In genomic region chr10:91135113-91135512, GRCh38 we compare ENCODE assay signal across 28 cellular contexts.
DNase-seq lines count a peak whose midpoint lies in the region; ATAC-seq, FAIRE-seq and TF ChIP-seq lines count a peak whose summit lies in the region.
"Had no signal": no experiment of that assay in that cellular context is flagged by ENCODE, and none has a peak within 500 bp of the region (broad histone marks: within the 10 kb centered on the region; RNA-seq: fewer than 3 reads in every experiment).

No MANE protein-coding gene starts in this region.

- H4K91ac ChIP-seq in H1 (replicated peaks; ENCODE audit: insufficient read length, low read length) = no peak overlapping the region

- peaks cover 13% of the 10 kb centered on the region; the same call in 2 of the 3 replicates for H3K4me1 Mint-ChIP-seq in GM23338
- H3K4me1 Mint-ChIP-seq: CD14-positive monocyte; CD4-positive, CD25-positive, alpha-beta regulatory T cell; CD8-positive, alpha-beta memory T cell had no signal

- no peak overlapping the region for H3K14ac ChIP-seq in H1 (ENCODE audit: insufficient read length)

- FAIRE-seq in H1 (lab: Jason Lieb, UNC) = no peak
- FAIRE-seq: A204.1, GM12878, GM12892, GM18507, GM19239 had no signal

- DNase-seq in DND-41 (no peak), GM23338 (ENCODE audit: low spot score) (no peak), SK-N-MC (ENCODE audit: low read depth, low spot score) (no peak), H1 (ENCODE audit: low read depth in 1 of 2, low spot score in 2 of 2) (no peak), EL (no peak), activated gamma-delta T cell (lab: John Stamatoyannopoulos, UW) (no peak), lower leg skin (ENCODE audit: low spot score in 2 of 2) (no peak)
- DNase-seq: 8988T; ACHN; BE2C; C1 segment of cervical spinal cord; CD4-positive, alpha-beta memory T cell; CD4-positive, CD25-positive, alpha-beta regulatory T cell; CD8-positive, alpha-beta memory T cell; COR-L47; DMS 273 treated with DMSO at 0.1 percent for 48 hours; DMS153; DMS53; DMS79; GDM1 had no signal

- H3K9me3 ChIP-seq in DND-41 (ENCODE audit: insufficient read depth, low read length, severe bottlenecking) = no peaks in the 10 kb centered on the region
- H3K9me3 ChIP-seq in SK-N-MC (ENCODE audit: low read depth, low read length) = no peaks in the 10 kb centered on the region
- no peaks in the 10 kb centered on the region for H3K9me3 ChIP-seq in H1 (ENCODE audit: insufficient read depth in 2 of 2, low read depth in 1 of 2, low read length in 1 of 2)
- H3K9me3 ChIP-seq: BE2C, BLaER1 had no signal

- TF ChIP-seq POLR2A in H1 (IDR thresholded peaks at IDR 0.05; ENCODE audit: control extremely low read depth in 1 of 2, low read depth in 2 of 2, low read length in 2 of 2) (no peak), lower leg skin (IDR thresholded peaks at IDR 0.05) (no peak)

- H3K18ac ChIP-seq in H1 (ENCODE audit: extremely low read depth, low read length) = no peak overlapping the region

- H2AFZ ChIP-seq in DND-41 (ENCODE audit: low read depth, low read length) (0 out of 2 replicates have a peak overlapping the region, but pooled peaks have one; percentile 2), GM23338 (peak overlapping the region; percentile 49), H1 (ENCODE audit: low read length) (peak overlapping the region; percentile 19; the same call in 1 of the 2 replicates)

- H3K23ac ChIP-seq in H1 (ENCODE audit: insufficient read length) = no peak overlapping the region

- H3K27me3 Mint-ChIP-seq in GM23338 (ENCODE audit: insufficient read depth, low read depth, poor library complexity) = peaks cover 1% of the 10 kb centered on the region

- no peak overlapping the region for H3K4me2 ChIP-seq in DND-41 (ENCODE audit: insufficient read depth, low read length)
- H3K4me2 ChIP-seq in GM23338 = no peak overlapping the region
- H3K4me2 ChIP-seq in H1 (ENCODE audit: insufficient read depth in 1 of 2, low read depth in 2 of 2, low read length in 2 of 2) = no peak overlapping the region
- H3K4me2 ChIP-seq: BLaER1 had no signal

- no peak overlapping the region for H4K5ac ChIP-seq in H1 (ENCODE audit: insufficient read length, low read depth, low read length)

- intact Hi-C loops in lower leg skin (cut with DNase I; ENCODE audit: low total_unique reads) = no loop called here

- ATAC-seq in DND-41 (ENCODE audit: insufficient read depth, low read depth) (no peak), GM23338 (no peak; the same call in 2 of the 3 replicates), GM21529 (IDR thresholded peaks at IDR 0.05; ENCODE audit: unreplicated experiment) (no peak)
- ATAC-seq: GM12878 had no signal

- H2BK5ac ChIP-seq in H1 (ENCODE audit: low read depth, low read length) = no peak overlapping the region

- no peak overlapping the region for H3K56ac ChIP-seq in H1 (replicated peaks; ENCODE audit: insufficient read length, low read depth, low read length)

- no peaks in the 10 kb centered on the region for H3K36me3 ChIP-seq in DND-41 (ENCODE audit: insufficient read depth, low read length)
- H3K36me3 ChIP-seq in GM23338 (ENCODE audit: insufficient read depth) = no peaks in the 10 kb centered on the region
- no peaks in the 10 kb centered on the region for H3K36me3 ChIP-seq in SK-N-MC (ENCODE audit: insufficient read depth, low read length)
- no peaks in the 10 kb centered on the region for H3K36me3 ChIP-seq in H1 (ENCODE audit: control insufficient read depth in 2 of 4, insufficient read depth in 4 of 4, low read length in 3 of 4)
- H3K36me3 ChIP-seq: BE2C, BLaER1 had no signal

- H4K20me1 ChIP-seq in DND-41 (ENCODE audit: insufficient read depth, low read length) (no peaks in the 10 kb centered on the region), GM23338 (replicated peaks; ENCODE audit: insufficient read depth) (no peaks in the 10 kb centered on the region), H1 (replicated peaks in 1 of 2; ENCODE audit: control insufficient read depth in 1 of 2, insufficient read depth in 2 of 2, low read length in 2 of 2) (no peaks in the 10 kb centered on the region)
- H4K20me1 ChIP-seq: BLaER1 had no signal

- no peak overlapping the region for H3K4me3 ChIP-seq in DND-41 (ENCODE audit: low read depth in 1 of 2, low read length in 2 of 2)
- H3K4me3 ChIP-seq in GM23338 = no peak overlapping the region
- H3K4me3 ChIP-seq in SK-N-MC = no peak overlapping the region
- H3K4me3 ChIP-seq in H1 (ENCODE audit: extremely low read depth in 1 of 4, insufficient read depth in 2 of 4, low read depth in 3 of 4, low read length in 4 of 4) = no peak overlapping the region
- H3K4me3 ChIP-seq in lower leg skin (ENCODE audit: low read depth, poor library complexity, severe bottlenecking) = no peak overlapping the region
- H3K4me3 ChIP-seq: BLaER1, GM12878 had no signal

- H3K9me2 ChIP-seq in GM23338 (ENCODE audit: insufficient read depth) = 0 out of 2 replicates have a peak, but pooled peaks cover under 1% of the 10 kb centered on the region

- POLR2A ChIA-PET in H1 (lab: Charles Lee; ENCODE audit: partially characterized antibody) = interaction anchor here (1.4 kb wide), 1 partner anchor 20 kb away, joined by 3 read pairs; no protein-coding TSS in a partner anchor

- no peak overlapping the region for H2BK15ac ChIP-seq in H1 (ENCODE audit: low read length)

- H3K27ac ChIP-seq in DND-41 (ENCODE audit: low read length) = no peak overlapping the region
- H3K27ac ChIP-seq in GM23338 (ENCODE audit: low read depth) = no peak overlapping the region
- H3K27ac ChIP-seq in SK-N-MC = peak overlapping the region; percentile 97
- no peak overlapping the region for H3K27ac ChIP-seq in H1 (ENCODE audit: low read depth, low read length)
- H3K27ac ChIP-seq: BLaER1 had no signal

- no peak overlapping the region for H2BK20ac ChIP-seq in H1 (ENCODE audit: low read length)

- no peak overlapping the region for H4K8ac ChIP-seq in H1 (ENCODE audit: extremely low read depth, insufficient read depth, low read length)

- H3K9ac ChIP-seq in DND-41 (ENCODE audit: low read depth, low read length) (no peak overlapping the region), SK-N-MC (ENCODE audit: insufficient read length) (peak overlapping the region; percentile 62), H1 (replicated peaks in 1 of 4; ENCODE audit: extremely low read depth in 1 of 4, low read depth in 3 of 4, low read length in 3 of 4) (no peak overlapping the region)
- H3K9ac ChIP-seq: BLaER1 had no signal

- TF ChIP-seq CTCF in DND-41 (IDR thresholded peaks at IDR 0.05; ENCODE audit: borderline replicate concordance, extremely low read depth, low read length, poor library complexity, severe bottlenecking) = no peak
- TF ChIP-seq CTCF in GM23338 (conservative IDR thresholded peaks at IDR 0.05; ENCODE audit: low read depth in 2 of 2) = no peak
- TF ChIP-seq CTCF in H1 (IDR thresholded peaks at IDR 0.05; ENCODE audit: control extremely low read depth in 1 of 3, insufficient read depth in 1 of 3, low read depth in 1 of 3, low read length in 3 of 3) = no peak
- no peak for TF ChIP-seq CTCF in lower leg skin (IDR thresholded peaks at IDR 0.05)

- TF ChIP-seq EP300 in H1 (IDR thresholded peaks at IDR 0.05; ENCODE audit: borderline replicate concordance in 1 of 2, low read depth in 2 of 2, low read length in 2 of 2) = no peak

- H2BK12ac ChIP-seq in H1 (ENCODE audit: low read depth, low read length) = no peak overlapping the region

- no peak overlapping the region for H2BK120ac ChIP-seq in H1 (replicated peaks; ENCODE audit: low read depth, low read length)

- WGBS in H1 (ENCODE audit: extremely low coverage in 1 of 2, insufficient coverage in 1 of 2, insufficient read length in 1 of 2, insufficient replicate concordance in 2 of 2, low coverage in 1 of 2, low lambda C conversion rate in 2 of 2, missing lambda C conversion rate in 1 of 2), 2 experiments = 84% methylated on average over 7 of the region's 7 CpGs; no CpG with 5 or more reads in 1 of the 2 experiments
- WGBS in lower leg skin, 2 donors = 74 to 78% methylated on average over 7 of the region's 7 CpGs

- H3K27ac Mint-ChIP-seq in GM23338 = no peak overlapping the region
- H3K27ac Mint-ChIP-seq: CD4-positive, alpha-beta memory T cell; CD8-positive, alpha-beta memory T cell had no signal

- H3F3A ChIP-seq in GM23338 (replicated peaks; ENCODE audit: low read depth) = no peaks in the 10 kb centered on the region

- no peaks in the 10 kb centered on the region for H3K79me1 ChIP-seq in H1 (ENCODE audit: low read depth, low read length)

- no peaks in the 10 kb centered on the region; the same call in 1 of the 2 replicates for H3K23me2 ChIP-seq in H1 (ENCODE audit: low read depth, low read length)

- H2AK5ac ChIP-seq in H1 (ENCODE audit: low read depth, low read length) = no peak overlapping the region

- no peak for TF ChIP-seq RAD21 in H1 (IDR thresholded peaks at IDR 0.05 in 1 of 2, conservative IDR thresholded peaks at IDR 0.05 in 1 of 2; ENCODE audit: low read depth in 2 of 2, low read length in 2 of 2)

- H3K79me2 ChIP-seq in DND-41 (ENCODE audit: insufficient read depth, low read length) (no peaks in the 10 kb centered on the region), GM23338 (replicated peaks; ENCODE audit: insufficient read depth) (no peaks in the 10 kb centered on the region), H1 (ENCODE audit: control insufficient read depth in 1 of 2, insufficient read depth in 2 of 2, low read length in 2 of 2) (no peaks in the 10 kb centered on the region)

- no peak overlapping the region for H3K4me3 Mint-ChIP-seq in GM23338
- H3K4me3 Mint-ChIP-seq: CD14-positive monocyte; CD4-positive, alpha-beta memory T cell; CD4-positive, CD25-positive, alpha-beta regulatory T cell; CD8-positive, alpha-beta memory T cell had no signal

- H3K27me3 ChIP-seq in DND-41 (ENCODE audit: insufficient read depth, low read length, poor library complexity) (no peaks in the 10 kb centered on the region), GM23338 (ENCODE audit: insufficient read depth) (no peaks in the 10 kb centered on the region), H1 (replicated peaks in 1 of 4; ENCODE audit: control insufficient read depth in 3 of 4, extremely low read depth in 1 of 4, insufficient read depth in 3 of 4, low read length in 3 of 4) (no peaks in the 10 kb centered on the region)
- H3K27me3 ChIP-seq: BE2C, BLaER1 had no signal

- CTCF ChIA-PET in H1 (lab: Charles Lee; ENCODE audit: partially characterized antibody) = interaction anchor here (0.9 to 1.7 kb wide), 3 partner anchors 15 to 129 kb away, joined by 3 read pairs; no protein-coding TSS in a partner anchor

- no peak overlapping the region for H3K4ac ChIP-seq in H1 (replicated peaks; ENCODE audit: insufficient read length, low read depth, low read length)

- no peaks in the 10 kb centered on the region for H3K9me3 Mint-ChIP-seq in GM23338
- H3K9me3 Mint-ChIP-seq: CD4-positive, alpha-beta memory T cell; CD4-positive, CD25-positive, alpha-beta regulatory T cell; CD8-positive, alpha-beta memory T cell had no signal

- no peaks in the 10 kb centered on the region for H3K36me3 Mint-ChIP-seq in GM23338 (ENCODE audit: low read depth)
- H3K36me3 Mint-ChIP-seq: CD14-positive monocyte; CD4-positive, alpha-beta memory T cell; CD4-positive, CD25-positive, alpha-beta regulatory T cell; CD8-positive, alpha-beta memory T cell had no signal

- H3K4me1 ChIP-seq in DND-41 (ENCODE audit: insufficient read depth, low read length) = no peaks in the 10 kb centered on the region; the same call in 1 of the 2 replicates
- H3K4me1 ChIP-seq in GM23338 (ENCODE audit: insufficient read depth) = 0 out of 2 replicates have a peak, but pooled peaks cover 4% of the 10 kb centered on the region
- no peaks in the 10 kb centered on the region for H3K4me1 ChIP-seq in H1 (replicated peaks in 1 of 4; ENCODE audit: control insufficient read depth in 3 of 4, insufficient read depth in 4 of 4, low read length in 3 of 4)
- H3K4me1 ChIP-seq: BLaER1 had no signal
